In genomic region chr15:71066983-71067382, GRCh38 we compare ENCODE assay signal across 24 cellular contexts. TPM values are rescaled to one million over a fixed set of nuclear protein-coding genes. Genes with fewer than 3 reads are reported as not detected.
A peak's percentile ranks its signal among the peaks of the same experiment; 100 is the strongest.
DNase-seq lines count a peak whose midpoint lies in the region; ATAC-seq, FAIRE-seq and TF ChIP-seq lines count a peak whose summit lies in the region.
"Had no signal": no experiment of that assay in that cellular context is flagged by ENCODE, and none has a peak within 500 bp of the region (broad histone marks: within the 10 kb centered on the region; RNA-seq: fewer than 3 reads in every experiment).

No MANE protein-coding gene starts in this region.

- H3K27me3 ChIP-seq in brain microvascular endothelial cell (replicated peaks), result no peaks in the 10 kb centered on the region
- no peaks in the 10 kb centered on the region for H3K27me3 ChIP-seq in upper lobe of right lung
- no peaks in the 10 kb centered on the region for H3K27me3 ChIP-seq in aorta (ENCODE audit: control insufficient read depth in 1 of 2, insufficient read depth in 2 of 2, low read length in 1 of 2)
- H3K27me3 ChIP-seq in small intestine (ENCODE audit: control insufficient read depth in 2 of 2, insufficient read depth in 2 of 2, low read length in 2 of 2), result no peaks in the 10 kb centered on the region
- H3K27me3 ChIP-seq: breast epithelium, dorsolateral prefrontal cortex, hepatocyte, tibial nerve had no signal

- no peak for FAIRE-seq in small intestine (lab: Jason Lieb, UNC)
- FAIRE-seq: A204.1, kidney had no signal

- H3K36me3 ChIP-seq in brain microvascular endothelial cell (replicated peaks) (no peaks in the 10 kb centered on the region), upper lobe of right lung (no peaks in the 10 kb centered on the region), aorta (ENCODE audit: control insufficient read depth in 1 of 2, insufficient read depth in 2 of 2, low read length in 1 of 2) (no peaks in the 10 kb centered on the region), small intestine (ENCODE audit: control insufficient read depth in 2 of 2, insufficient read depth in 2 of 2, low read length in 2 of 2) (no peaks in the 10 kb centered on the region)
- H3K36me3 ChIP-seq: breast epithelium had no signal

- H3K4me1 ChIP-seq in upper lobe of right lung (no peaks in the 10 kb centered on the region), aorta (ENCODE audit: control insufficient read depth in 1 of 2, insufficient read depth in 2 of 2, low read length in 2 of 2) (no peaks in the 10 kb centered on the region), small intestine (ENCODE audit: control insufficient read depth in 2 of 2, insufficient read depth in 1 of 2, low read depth in 1 of 2, low read length in 1 of 2) (no peaks in the 10 kb centered on the region)
- H3K4me1 ChIP-seq: breast epithelium, tibial nerve had no signal

- DNase-seq in Right ventricle myocardium superior, result no peak
- no peak for DNase-seq in cardiac septum (ENCODE audit: low spot score)
- peak; percentile 57 for DNase-seq in brain microvascular endothelial cell
- peak; percentile 41 for DNase-seq in left cardiac atrium
- no peak for DNase-seq in upper lobe of right lung
- DNase-seq in aorta, result no peak
- no peak for DNase-seq in small intestine
- DNase-seq in cortex of kidney (lab: John Stamatoyannopoulos, UW), result no peak
- DNase-seq: activated CD4-positive, alpha-beta memory T cell treated with anti-CD3 and anti-CD28 coated beads, Interleukin-2, amount 10 ng/mL, durations not matched to agents 7 days and 5 days; activated naive CD8-positive, alpha-beta T cell treated with anti-CD3 and anti-CD28 coated beads, Interleukin-2, amount 10 ng/mL, durations not matched to agents 7 days and 5 days; CD8-positive, alpha-beta memory T cell; DMS79; dorsolateral prefrontal cortex; kidney; NCI-H2029 treated with DMSO at 0.1 percent for 48 hours; NCI-H524; nephron progenitor cell; stimulated activated naive CD4-positive, alpha-beta T cell treated with Interleukin-2 at 50 U/mL for 16 hours had no signal

- H3K27ac ChIP-seq in brain microvascular endothelial cell, result no peak overlapping the region
- H3K27ac ChIP-seq in upper lobe of right lung, result no peak overlapping the region
- H3K27ac ChIP-seq in aorta (ENCODE audit: low read depth in 1 of 2, low read length in 2 of 2), result no peak overlapping the region
- no peak overlapping the region for H3K27ac ChIP-seq in small intestine (ENCODE audit: low read depth in 1 of 2, low read length in 1 of 2)
- H3K27ac ChIP-seq: dorsolateral prefrontal cortex, hepatocyte, tibial nerve had no signal

- in situ Hi-C loops in brain microvascular endothelial cell (cut with HindIII; ENCODE audit: low pct_ligation_motif_present, low sequenced_read_pairs), result no loop called here

- peak; percentile 71 for ATAC-seq in Right ventricle myocardium superior (ENCODE audit: poor library complexity)
- peak; percentile 63 to 67 for ATAC-seq in left cardiac atrium
- peak; percentile 23 for ATAC-seq in upper lobe of right lung
- ATAC-seq in aorta (ENCODE audit: low FRiP score), result no peak

- no peak for TF ChIP-seq CTCF in brain microvascular endothelial cell (IDR thresholded peaks at IDR 0.05; ENCODE audit: low read depth, low read length, missing control alignments)
- TF ChIP-seq CTCF in upper lobe of right lung (IDR thresholded peaks at IDR 0.05), result no peak

- no peaks in the 10 kb centered on the region for H3K9me3 ChIP-seq in upper lobe of right lung
- no peaks in the 10 kb centered on the region for H3K9me3 ChIP-seq in aorta (ENCODE audit: control insufficient read depth, low read length)
- H3K9me3 ChIP-seq in small intestine (ENCODE audit: control insufficient read depth, low read depth), result no peaks in the 10 kb centered on the region
- H3K9me3 ChIP-seq: breast epithelium had no signal

- no peak overlapping the region for H3K4me3 ChIP-seq in brain microvascular endothelial cell (ENCODE audit: low read depth, low read length)
- H3K4me3 ChIP-seq in upper lobe of right lung, result no peak overlapping the region
- H3K4me3 ChIP-seq in aorta (ENCODE audit: low read length in 2 of 2), result no peak overlapping the region
- no peak overlapping the region for H3K4me3 ChIP-seq in small intestine (ENCODE audit: low read depth in 1 of 2, low read length in 2 of 2)
- H3K4me3 ChIP-seq: breast epithelium, dorsolateral prefrontal cortex, hepatocyte, tibial nerve had no signal

- intact Hi-C loops in Right ventricle myocardium superior (cut with DNase I), result no loop called here
- intact Hi-C loops in cardiac septum (cut with DNase I), result no loop called here
- intact Hi-C loops in left cardiac atrium (cut with DNase I), result no loop called here
- intact Hi-C loops in upper lobe of right lung (cut with DNase I), result no loop called here
- intact Hi-C loops in aorta (cut with DNase I), result loop anchor here in 1 of 2 donors (5.0 kb wide), 1 partner anchor 45 kb away; no protein-coding TSS in a partner anchor

- 91 to 95% methylated on average over 5 of the region's 5 CpGs for WGBS in aorta, 2 donors
- WGBS in small intestine, 3 donors, result 71 to 93% (median 86%) methylated on average over 5 of the region's 5 CpGs

RNA-seq across cellular contexts. Expression of gene THSD4, which starts 48.3 kb away (rescaled TPM):
- 75.6 TPM for total RNA-seq in Right ventricle myocardium superior
- 116 TPM for total RNA-seq in cardiac septum
- 10 to 100 TPM; 39.8 to 68.3 TPM for total RNA-seq in left cardiac atrium
- 25.6 TPM for total RNA-seq in upper lobe of right lung
- 100 to 1,000 TPM in 1 of 2 donors, 10 to 100 TPM in 1; 53.8 to 143 TPM for total RNA-seq in aorta
- polyA plus RNA-seq in aorta, result 1 to 10 TPM; 6.3 to 6.9 TPM
- 10 to 100 TPM in 1 of 3 donors, 1 to 10 TPM in 2; 3.6 to 12.1 (median 7.3) TPM for polyA plus RNA-seq in small intestine
- total RNA-seq: activated naive CD8-positive, alpha-beta T cell treated with anti-CD3 and anti-CD28 coated beads, Interleukin-2, amount 10 ng/mL, durations not matched to agents 7 days and 5 days; activated T-helper 1 cell treated with anti-CD3 and anti-CD28 coated beads, Interleukin-12 subunit alpha, Interleukin-12 subunit beta, Interleukin-2, Interleukin-4 antibody, amounts not matched to agents 30 ng/mL and 10 ng/mL and 1 ng/mL, durations not matched to agents 14 hours and 24 hours and 36 hours; CD8-positive, alpha-beta memory T cell had no signal
- polyA plus RNA-seq: CD8-positive, alpha-beta memory T cell; IgD-negative memory B cell had no signal

Comparison
In these comparisons a context has a peak if more than half of its experiments do, and no peak if none do; other contexts are left out.
1. DNase-seq: peak in brain microvascular endothelial cell (single experiment) and left cardiac atrium (single experiment); none in Right ventricle myocardium superior (single experiment), cardiac septum (single experiment), upper lobe of right lung (single experiment), aorta (0 of 2), small intestine (single experiment) and cortex of kidney (single experiment).